Comparison of ENCODE assay signal across 26 cellular contexts in the genomic region with DNA sequence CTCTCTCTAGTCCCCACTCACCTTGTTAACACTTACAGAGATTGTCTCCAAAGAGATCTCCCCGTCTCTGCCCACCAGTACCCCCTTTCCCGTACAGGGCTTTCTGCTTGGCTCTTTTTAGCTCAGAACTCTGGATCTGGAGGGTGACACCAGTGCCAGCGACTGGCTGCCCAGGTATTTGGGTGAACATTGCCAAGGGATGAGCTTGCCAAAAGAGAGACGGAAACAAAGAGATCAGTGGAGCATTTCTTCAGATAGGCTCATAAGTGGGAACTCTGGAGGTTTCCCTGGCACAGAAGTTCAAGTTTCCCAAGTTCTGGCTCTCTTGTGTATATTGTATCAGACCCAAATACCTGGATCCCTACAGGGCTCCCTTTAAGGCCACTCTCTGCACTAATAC. TPM values are rescaled to one million over a fixed set of nuclear protein-coding genes. Genes with fewer than 3 reads are reported as not detected.
"Had no signal": no experiment of that assay in that cellular context is flagged by ENCODE, and none has a peak within 500 bp of the region (broad histone marks: within the 10 kb centered on the region; RNA-seq: fewer than 3 reads in every experiment).

No MANE protein-coding gene starts in this region.

- DNase-seq: IMR-90; Karpas-422; KG1; MG63; NCI-H1092; NCI-H1105 treated with DMSO at 0.1 percent for 48 hours; NCI-H1417 treated with DMSO at 0.1 percent for 48 hours; NCI-H146; NCI-H1694 treated with DMSO at 0.1 percent for 48 hours; NCI-H1930; NCI-H2081; NCI-H2107; NCI-H226; NCI-H446; NCI-H510A; NCI-H524 treated with DMSO at 0.1 percent for 48 hours; NCI-H69; NCI-H774; NK-92 treated with Interleukin-12 subunit alpha and Interleukin-12 subunit beta, amount 100 ng/mL, for 24 hours; PC-3; SHP77; SK-N-SH; SW 1271 had no signal

- H3K27me3 ChIP-seq: MG63 had no signal

- H3K4me3 ChIP-seq: MG63 had no signal

- H3K9me3 ChIP-seq: MG63, SK-N-SH had no signal

- FAIRE-seq: HepG2 had no signal

- H3K36me3 ChIP-seq: MG63 had no signal

- ATAC-seq: HepG2, Panc1, PC-3 had no signal

RNA-seq across cellular contexts. Expression of a gene that starts 38.1 kb away (rescaled TPM):
- total RNA-seq: HepG2, IMR-90, OCI-LY7 had no signal
